11 cellular contexts compared by ENCODE assay signal in the genomic region with DNA sequence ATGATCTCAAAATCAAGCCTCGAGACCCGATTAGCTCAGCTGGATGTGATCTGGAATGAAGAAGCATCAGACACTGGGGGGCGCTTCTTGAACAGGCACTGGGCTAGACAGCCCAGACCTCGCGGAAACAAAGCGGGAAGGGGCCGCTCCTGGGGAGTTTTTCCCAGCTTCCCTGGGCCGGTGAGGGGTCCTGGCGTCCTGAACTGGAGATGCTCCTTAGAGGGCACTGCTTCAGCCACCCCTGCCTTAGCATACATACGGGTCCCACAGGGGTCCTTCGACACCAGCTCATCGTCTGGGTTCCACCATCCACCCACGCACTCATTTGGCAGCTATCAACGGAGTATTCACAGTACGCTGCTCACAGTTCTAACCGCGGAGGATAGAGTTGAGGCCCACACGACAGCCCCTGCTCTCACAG.
DNase-seq lines count a peak whose midpoint lies in the region; ATAC-seq and TF ChIP-seq lines count a peak whose summit lies in the region.
"Had no signal": no experiment of that assay in that cellular context is flagged by ENCODE, and none has a peak within 500 bp of the region (broad histone marks: within the 10 kb centered on the region; RNA-seq: fewer than 3 reads in every experiment).

No MANE protein-coding gene starts in this region.

- H3K4me3 Mint-ChIP-seq in activated naive CD8-positive, alpha-beta T cell treated with anti-CD3 and anti-CD28 coated beads for 36 hours = peak overlapping the region; percentile 71
- peak overlapping the region; percentile 76 for H3K4me3 Mint-ChIP-seq in memory B cell

- TF ChIP-seq CTCF in DOHH2 (IDR thresholded peaks at IDR 0.05; ENCODE audit: low read depth, low read length, poor library complexity, severe bottlenecking) (peak; percentile 23), HEK293 (tag by site-specific recombination; IDR thresholded peaks at IDR 0.05) (no peak)

- no peaks in the 10 kb centered on the region for H3K36me3 Mint-ChIP-seq in activated naive CD8-positive, alpha-beta T cell treated with anti-CD3 and anti-CD28 coated beads for 36 hours
- H3K36me3 Mint-ChIP-seq in memory B cell = no peaks in the 10 kb centered on the region
- H3K36me3 Mint-ChIP-seq: activated naive CD4-positive, alpha-beta T cell treated with anti-CD3 and anti-CD28 coated beads, Interleukin-2, amount 50 U/mL, for 72 hours had no signal

- H3K9me3 ChIP-seq in DOHH2 (ENCODE audit: control insufficient read depth, insufficient read depth, low read length) (no peaks in the 10 kb centered on the region), HEK293 (ENCODE audit: control insufficient read depth, insufficient read depth, low read depth, low read length) (no peaks in the 10 kb centered on the region)

- H3K4me1 Mint-ChIP-seq in activated naive CD8-positive, alpha-beta T cell treated with anti-CD3 and anti-CD28 coated beads for 36 hours = no peaks in the 10 kb centered on the region
- H3K4me1 Mint-ChIP-seq in memory B cell = no peaks in the 10 kb centered on the region

- H3K4me2 ChIP-seq in DOHH2 (ENCODE audit: low read length) = no peak overlapping the region

- DNase-seq in activated naive CD8-positive, alpha-beta T cell treated with anti-CD3 and anti-CD28 coated beads for 36 hours = peak; percentile 38
- no peak for DNase-seq in memory B cell (ENCODE audit: low spot score in 2 of 2)
- no peak for DNase-seq in HUDEP-2 (lab: John Stamatoyannopoulos, UW; ENCODE audit: unreplicated experiment in 76 of 76)
- DNase-seq in T1000 (lab: John Stamatoyannopoulos, UW) = no peak
- no peak for DNase-seq in activated CD8-positive, alpha-beta memory T cell treated with anti-CD3 and anti-CD28 coated beads for 24 hours
- DNase-seq: mammary epithelial cell had no signal

- H3K9me2 ChIP-seq in DOHH2 (replicated peaks; ENCODE audit: control insufficient read depth, low read length) = no peaks in the 10 kb centered on the region

- peak; percentile 51 for ATAC-seq in memory B cell (ENCODE audit: low read depth)
- no peak for ATAC-seq in HG03175 (IDR thresholded peaks at IDR 0.05; ENCODE audit: unreplicated experiment)

- H3K4me3 ChIP-seq in DOHH2 (ENCODE audit: low read length) (no peak overlapping the region), HEK293 (ENCODE audit: low read depth, low read length) (no peak overlapping the region)

- CTCF ChIA-PET in HEK293 (lab: Yijun Ruan, JAX) = interaction anchor here (0.8 to 1.4 kb wide), 2 partner anchors 40 to 58 kb away, joined by 3 read pairs; no protein-coding TSS in a partner anchor

- no peaks in the 10 kb centered on the region for H3K27me3 ChIP-seq in DOHH2 (ENCODE audit: control insufficient read depth, low read length)

- H3K9me3 Mint-ChIP-seq in activated naive CD8-positive, alpha-beta T cell treated with anti-CD3 and anti-CD28 coated beads for 36 hours = no peaks in the 10 kb centered on the region
- no peaks in the 10 kb centered on the region for H3K9me3 Mint-ChIP-seq in memory B cell
- H3K9me3 Mint-ChIP-seq: activated naive CD4-positive, alpha-beta T cell treated with anti-CD3 and anti-CD28 coated beads, Interleukin-2, amount 50 U/mL, for 72 hours had no signal

- H3K36me3 ChIP-seq in DOHH2 (ENCODE audit: control insufficient read depth, low read length) (no peaks in the 10 kb centered on the region), HEK293 (ENCODE audit: control insufficient read depth in 2 of 2, insufficient read depth in 1 of 2, low read length in 2 of 2) (no peaks in the 10 kb centered on the region)

- H3K27me3 Mint-ChIP-seq in activated naive CD8-positive, alpha-beta T cell treated with anti-CD3 and anti-CD28 coated beads for 36 hours = no peaks in the 10 kb centered on the region
- no peaks in the 10 kb centered on the region for H3K27me3 Mint-ChIP-seq in memory B cell

- no peak overlapping the region for H3K27ac ChIP-seq in DOHH2 (ENCODE audit: low read depth, low read length)
- H3K27ac ChIP-seq in HEK293 (ENCODE audit: extremely low read depth, low read depth, low read length) = no peak overlapping the region
- H3K27ac ChIP-seq: epithelial cell of prostate had no signal

- H3K79me2 ChIP-seq in DOHH2 (ENCODE audit: control insufficient read depth, low read length) = no peaks in the 10 kb centered on the region

- H3F3A ChIP-seq in DOHH2 (ENCODE audit: control insufficient read depth, insufficient read depth) = no peaks in the 10 kb centered on the region

- H4K20me1 ChIP-seq in DOHH2 (ENCODE audit: control insufficient read depth, insufficient read depth, low read depth, low read length) = no peaks in the 10 kb centered on the region

- H3K4me1 ChIP-seq in DOHH2 (ENCODE audit: control insufficient read depth, low read length) (peaks cover 11% of the 10 kb centered on the region), HEK293 (ENCODE audit: control insufficient read depth, insufficient read depth, low read length) (no peaks in the 10 kb centered on the region)

- H3K27ac Mint-ChIP-seq in activated naive CD8-positive, alpha-beta T cell treated with anti-CD3 and anti-CD28 coated beads for 36 hours = no peak overlapping the region
- peak overlapping the region; percentile 13 for H3K27ac Mint-ChIP-seq in memory B cell

- POLR2A ChIA-PET in HEK293 (lab: Yijun Ruan, JAX) = no interaction called here

TF ChIP-seq in HEK293, 187 proteins besides CTCF, POLR2A, EP300 and RAD21:
- TF ChIP-seq ZNF335 (tag by site-specific recombination; conservative IDR thresholded peaks at IDR 0.05) (0 out of 2 replicates have a peak, but pooled peaks have one; percentile 18), SALL2 (tag by site-specific recombination; IDR thresholded peaks at IDR 0.05; ENCODE audit: borderline replicate concordance) (no peak)
